Comparison of ENCODE assay signal across 1 cellular context in genomic region chr7:65872776-65873581, GRCh38.
A peak's percentile ranks its signal among the peaks of the same experiment; 100 is the strongest.
TF ChIP-seq lines count a peak whose summit lies in the region.

Gene VKORC1L1, plus strand, starts transcription at chr7:65873074. Its CDS starts 298 bp downstream, at chr7:65873372.

TF ChIP-seq in HepG2, 621 proteins besides CTCF, POLR2A, EP300 and RAD21 (continued from another document and continues in another):
- TF ChIP-seq, protein P1, sequence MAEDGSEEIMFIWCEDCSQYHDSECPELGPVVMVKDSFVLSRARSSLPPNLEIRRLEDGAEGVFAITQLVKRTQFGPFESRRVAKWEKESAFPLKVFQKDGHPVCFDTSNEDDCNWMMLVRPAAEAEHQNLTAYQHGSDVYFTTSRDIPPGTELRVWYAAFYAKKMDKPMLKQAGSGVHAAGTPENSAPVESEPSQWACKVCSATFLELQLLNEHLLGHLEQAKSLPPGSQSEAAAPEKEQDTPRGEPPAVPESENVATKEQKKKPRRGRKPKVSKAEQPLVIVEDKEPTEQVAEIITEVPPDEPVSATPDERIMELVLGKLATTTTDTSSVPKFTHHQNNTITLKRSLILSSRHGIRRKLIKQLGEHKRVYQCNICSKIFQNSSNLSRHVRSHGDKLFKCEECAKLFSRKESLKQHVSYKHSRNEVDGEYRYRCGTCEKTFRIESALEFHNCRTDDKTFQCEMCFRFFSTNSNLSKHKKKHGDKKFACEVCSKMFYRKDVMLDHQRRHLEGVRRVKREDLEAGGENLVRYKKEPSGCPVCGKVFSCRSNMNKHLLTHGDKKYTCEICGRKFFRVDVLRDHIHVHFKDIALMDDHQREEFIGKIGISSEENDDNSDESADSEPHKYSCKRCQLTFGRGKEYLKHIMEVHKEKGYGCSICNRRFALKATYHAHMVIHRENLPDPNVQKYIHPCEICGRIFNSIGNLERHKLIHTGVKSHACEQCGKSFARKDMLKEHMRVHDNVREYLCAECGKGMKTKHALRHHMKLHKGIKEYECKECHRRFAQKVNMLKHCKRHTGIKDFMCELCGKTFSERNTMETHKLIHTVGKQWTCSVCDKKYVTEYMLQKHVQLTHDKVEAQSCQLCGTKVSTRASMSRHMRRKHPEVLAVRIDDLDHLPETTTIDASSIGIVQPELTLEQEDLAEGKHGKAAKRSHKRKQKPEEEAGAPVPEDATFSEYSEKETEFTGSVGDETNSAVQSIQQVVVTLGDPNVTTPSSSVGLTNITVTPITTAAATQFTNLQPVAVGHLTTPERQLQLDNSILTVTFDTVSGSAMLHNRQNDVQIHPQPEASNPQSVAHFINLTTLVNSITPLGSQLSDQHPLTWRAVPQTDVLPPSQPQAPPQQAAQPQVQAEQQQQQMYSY (CRISPR knock-in tag; IDR thresholded peaks at IDR 0.05): no peak
- TF ChIP-seq TFDP1 (CRISPR knock-in tag; IDR thresholded peaks at IDR 0.05; ENCODE audit: borderline replicate concordance) (peak; percentile 54; the same call in 1 of the 2 replicates), ZNF513 (CRISPR knock-in tag; conservative IDR thresholded peaks at IDR 0.05) (no peak), ZNF441 (CRISPR knock-in tag; IDR thresholded peaks at IDR 0.05; ENCODE audit: borderline replicate concordance) (0 out of 2 replicates have a peak, but pooled peaks have one; percentile 38), BRCA1 (CRISPR knock-in tag; IDR thresholded peaks at IDR 0.05) (no peak), AKAP8 (CRISPR knock-in tag; IDR thresholded peaks at IDR 0.05) (no peak), ZBTB43 (CRISPR knock-in tag; conservative IDR thresholded peaks at IDR 0.05) (no peak), HNRNPUL1 (IDR thresholded peaks at IDR 0.05; ENCODE audit: low read depth, low read length) (no peak), ETV5 (CRISPR knock-in tag; IDR thresholded peaks at IDR 0.05; ENCODE audit: borderline replicate concordance) (no peak), ZNF577 (CRISPR knock-in tag; IDR thresholded peaks at IDR 0.05; ENCODE audit: borderline replicate concordance, low read depth) (no peak), PATZ1 (CRISPR knock-in tag; IDR thresholded peaks at IDR 0.05) (0 out of 2 replicates have a peak, but pooled peaks have one; percentile 28), MIER3 (CRISPR knock-in tag; IDR thresholded peaks at IDR 0.05; ENCODE audit: borderline replicate concordance) (no peak), SNAPC4 (CRISPR knock-in tag; IDR thresholded peaks at IDR 0.05) (no peak), PLRG1 (conservative IDR thresholded peaks at IDR 0.05) (no peak), PHF8 (CRISPR knock-in tag; IDR thresholded peaks at IDR 0.05) (peak; percentile 73), U2AF1 (optimal IDR thresholded peaks at IDR 0.05; ENCODE audit: low read depth, low read length) (no peak), HDAC2 (CRISPR knock-in tag; IDR thresholded peaks at IDR 0.05) (no peak), SRY (CRISPR knock-in tag; IDR thresholded peaks at IDR 0.05) (no peak), GATAD2A (CRISPR knock-in tag; IDR thresholded peaks at IDR 0.05) (no peak), ARNTL (CRISPR knock-in tag; IDR thresholded peaks at IDR 0.05) (no peak), HOMEZ (CRISPR knock-in tag; IDR thresholded peaks at IDR 0.05; ENCODE audit: low read depth) (no peak), KLF12 (CRISPR knock-in tag; IDR thresholded peaks at IDR 0.05; ENCODE audit: borderline replicate concordance) (0 out of 2 replicates have a peak, but pooled peaks have one; percentile 43), ZNF326 (CRISPR knock-in tag; IDR thresholded peaks at IDR 0.05; ENCODE audit: borderline replicate concordance) (no peak), SYNCRIP (IDR thresholded peaks at IDR 0.05; ENCODE audit: insufficient read depth, low read depth, low read length) (no peak), SKI (IDR thresholded peaks at IDR 0.05; ENCODE audit: partially characterized antibody) (peak; percentile 45), TBP (CRISPR knock-in tag; IDR thresholded peaks at IDR 0.05) (no peak), FOXP4 (CRISPR knock-in tag; IDR thresholded peaks at IDR 0.05) (no peak), ZNF737 (CRISPR knock-in tag; IDR thresholded peaks at IDR 0.05; ENCODE audit: borderline replicate concordance) (no peak)
- TF ChIP-seq, protein P2, sequence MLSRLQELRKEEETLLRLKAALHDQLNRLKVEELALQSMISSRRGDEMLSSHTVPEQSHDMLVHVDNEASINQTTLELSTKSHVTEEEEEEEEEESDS (CRISPR knock-in tag; IDR thresholded peaks at IDR 0.05; ENCODE audit: borderline replicate concordance): no peak
- TF ChIP-seq, protein P3, sequence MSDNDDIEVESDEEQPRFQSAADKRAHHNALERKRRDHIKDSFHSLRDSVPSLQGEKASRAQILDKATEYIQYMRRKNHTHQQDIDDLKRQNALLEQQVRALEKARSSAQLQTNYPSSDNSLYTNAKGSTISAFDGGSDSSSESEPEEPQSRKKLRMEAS (IDR thresholded peaks at IDR 0.05): peak; percentile 68
- TF ChIP-seq, protein P4, sequence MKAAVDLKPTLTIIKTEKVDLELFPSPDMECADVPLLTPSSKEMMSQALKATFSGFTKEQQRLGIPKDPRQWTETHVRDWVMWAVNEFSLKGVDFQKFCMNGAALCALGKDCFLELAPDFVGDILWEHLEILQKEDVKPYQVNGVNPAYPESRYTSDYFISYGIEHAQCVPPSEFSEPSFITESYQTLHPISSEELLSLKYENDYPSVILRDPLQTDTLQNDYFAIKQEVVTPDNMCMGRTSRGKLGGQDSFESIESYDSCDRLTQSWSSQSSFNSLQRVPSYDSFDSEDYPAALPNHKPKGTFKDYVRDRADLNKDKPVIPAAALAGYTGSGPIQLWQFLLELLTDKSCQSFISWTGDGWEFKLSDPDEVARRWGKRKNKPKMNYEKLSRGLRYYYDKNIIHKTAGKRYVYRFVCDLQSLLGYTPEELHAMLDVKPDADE (CRISPR knock-in tag; IDR thresholded peaks at IDR 0.05): 0 out of 2 replicates have a peak, but pooled peaks have one; percentile 31
